29 cellular contexts compared by ENCODE assay signal in the genomic region with DNA sequence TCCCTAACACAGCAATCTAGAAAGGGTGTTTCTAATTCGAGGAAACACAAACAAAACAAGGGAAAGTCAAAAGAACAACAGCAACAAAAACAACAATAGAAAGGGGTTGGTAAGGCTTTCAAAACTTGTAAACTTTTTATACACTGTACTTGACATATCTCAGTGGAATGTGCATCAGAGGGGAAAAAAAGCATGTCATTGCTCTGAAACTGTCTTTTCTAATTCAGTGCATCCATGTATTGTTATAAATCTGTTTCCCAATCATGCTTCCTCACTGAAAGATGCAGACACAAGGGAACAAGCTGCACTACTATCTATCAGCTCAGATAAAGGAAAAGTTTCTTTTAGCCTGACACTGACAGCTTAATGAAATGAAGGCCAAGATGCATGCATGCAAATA. TPM values are rescaled to one million over a fixed set of nuclear protein-coding genes. Genes with fewer than 3 reads are reported as not detected.
DNase-seq lines count a peak whose midpoint lies in the region; ATAC-seq and TF ChIP-seq lines count a peak whose summit lies in the region.
"Had no signal": no experiment of that assay in that cellular context is flagged by ENCODE, and none has a peak within 500 bp of the region (broad histone marks: within the 10 kb centered on the region; RNA-seq: fewer than 3 reads in every experiment).

No MANE protein-coding gene starts in this region.

- no peaks in the 10 kb centered on the region for H3K36me3 ChIP-seq in SK-N-SH (replicated peaks in 1 of 2; ENCODE audit: control insufficient read depth in 1 of 2, insufficient read depth in 2 of 2, low read length in 1 of 2)
- no peaks in the 10 kb centered on the region for H3K36me3 ChIP-seq in neural cell (ENCODE audit: insufficient read depth, low read length)
- no peaks in the 10 kb centered on the region for H3K36me3 ChIP-seq in upper lobe of right lung
- no peaks in the 10 kb centered on the region for H3K36me3 ChIP-seq in upper lobe of left lung
- H3K36me3 ChIP-seq: cardiac muscle cell, neutrophil, prostate gland, thyroid gland had no signal

- H3K27ac ChIP-seq in SK-N-SH (ENCODE audit: low read depth in 2 of 2, low read length in 1 of 2) = no peak overlapping the region
- H3K27ac ChIP-seq in neural cell (ENCODE audit: low read length) = no peak overlapping the region
- H3K27ac ChIP-seq in upper lobe of right lung = no peak overlapping the region
- no peak overlapping the region for H3K27ac ChIP-seq in upper lobe of left lung
- H3K27ac ChIP-seq: A549, cardiac muscle cell, epithelial cell of prostate, neutrophil, prostate gland, thyroid gland, VCaP had no signal

- H3F3A ChIP-seq in SK-N-SH (replicated peaks; ENCODE audit: insufficient read depth) (no peaks in the 10 kb centered on the region), neural cell (ENCODE audit: insufficient read depth, low read length, poor library complexity, severe bottlenecking) (no peaks in the 10 kb centered on the region)

- TF ChIP-seq EP300 in SK-N-SH (IDR thresholded peaks at IDR 0.05; ENCODE audit: borderline replicate concordance in 1 of 2, low read depth in 1 of 2, low read length in 1 of 2) = no peak
- TF ChIP-seq EP300 in neural cell (conservative IDR thresholded peaks at IDR 0.05; ENCODE audit: poor library complexity, severe bottlenecking) = peak; percentile 22
- TF ChIP-seq EP300 in upper lobe of left lung (IDR thresholded peaks at IDR 0.05) = no peak

- H2AFZ ChIP-seq in SK-N-SH (ENCODE audit: low read depth) = no peak overlapping the region
- H2AFZ ChIP-seq in neural cell (ENCODE audit: low read depth, low read length) = no peak overlapping the region

- DNase-seq in AG20443 (ENCODE audit: low spot score) (peak; percentile 11), SK-N-SH (no peak), fibroblast of peridontal ligament (ENCODE audit: extremely low read depth) (peak; percentile 25), SW 1271 (lab: John Stamatoyannopoulos, UW) (no peak), upper lobe of right lung (no peak), upper lobe of left lung (no peak)
- DNase-seq: activated CD4-positive, alpha-beta T cell treated with anti-CD3 and anti-CD28 coated beads for 4 hours; activated CD8-positive, alpha-beta memory T cell treated with anti-CD3 and anti-CD28 coated beads for 24 hours; activated gamma-delta T cell; activated naive CD8-positive, alpha-beta T cell treated with anti-CD3 and anti-CD28 coated beads for 36 hours; activated T-cell treated with anti-CD3 and anti-CD28 coated beads for 4 hours; aorta; GOT3; mammary epithelial cell; NCI-H146; NCI-H446; NCI-H748 treated with DMSO at 0.1 percent for 48 hours; SHP77; stimulated activated CD4-positive, alpha-beta T cell treated with anti-CD3 and anti-CD28 coated beads, Interleukin-4, amount 100 ng/mL, for 24 hours; T-helper 9 cell; thyroid gland had no signal

- intact Hi-C loops in upper lobe of right lung (cut with DNase I) = no loop called here

- H4K20me1 ChIP-seq in SK-N-SH (ENCODE audit: insufficient read depth) (no peaks in the 10 kb centered on the region), neural cell (ENCODE audit: insufficient read depth) (no peaks in the 10 kb centered on the region)

- H3K9me2 ChIP-seq in SK-N-SH = no peaks in the 10 kb centered on the region
- no peaks in the 10 kb centered on the region for H3K9me2 ChIP-seq in neural cell (ENCODE audit: insufficient read depth, low read length)

- TF ChIP-seq CTCF in SK-N-SH (IDR thresholded peaks at IDR 0.05) (no peak), neural cell (IDR thresholded peaks at IDR 0.05; ENCODE audit: poor library complexity, severe bottlenecking) (no peak), upper lobe of right lung (IDR thresholded peaks at IDR 0.05) (no peak), upper lobe of left lung (IDR thresholded peaks at IDR 0.05) (no peak)

- CTCF ChIA-PET in SK-N-SH (lab: Yijun Ruan, JAX) = interaction anchor here (0.6 kb wide), 1 partner anchor 283 kb away, joined by 6 read pairs; no protein-coding TSS in a partner anchor

- POLR2A ChIA-PET in SK-N-SH (lab: Yijun Ruan, JAX) = no interaction called here

- TF ChIP-seq POLR2A in GM18505 (IDR thresholded peaks at IDR 0.05; ENCODE audit: borderline replicate concordance, extremely low read depth, insufficient read depth, insufficient read length) (no peak), upper lobe of left lung (IDR thresholded peaks at IDR 0.05) (no peak)

- H3K9ac ChIP-seq in SK-N-SH = no peak overlapping the region
- H3K9ac ChIP-seq in neural cell (ENCODE audit: low read length) = no peak overlapping the region

- no peak for TF ChIP-seq RAD21 in SK-N-SH (IDR thresholded peaks at IDR 0.05; ENCODE audit: low read length)
- no peak for TF ChIP-seq RAD21 in neural cell (conservative IDR thresholded peaks at IDR 0.05)

- H3K27me3 ChIP-seq in SK-N-SH (ENCODE audit: insufficient read depth) = no peaks in the 10 kb centered on the region
- H3K27me3 ChIP-seq in neural cell (ENCODE audit: insufficient read depth, low read depth, low read length) = no peaks in the 10 kb centered on the region
- H3K27me3 ChIP-seq in upper lobe of right lung = no peaks in the 10 kb centered on the region
- H3K27me3 ChIP-seq in upper lobe of left lung = no peaks in the 10 kb centered on the region
- H3K27me3 ChIP-seq: cardiac muscle cell, neutrophil, thyroid gland had no signal

- H3K79me2 ChIP-seq in SK-N-SH (ENCODE audit: insufficient read depth) = no peaks in the 10 kb centered on the region
- H3K79me2 ChIP-seq in neural cell (replicated peaks; ENCODE audit: insufficient read depth, low read length) = no peaks in the 10 kb centered on the region

- 24% methylated on average over 1 of the region's 1 CpG for WGBS in SK-N-SH (ENCODE audit: low lambda C conversion rate)
- WGBS in upper lobe of left lung, 2 donors = 25 to 36% methylated on average over 1 of the region's 1 CpG

- ATAC-seq in GM18505 (IDR thresholded peaks at IDR 0.05; ENCODE audit: unreplicated experiment) = no peak
- no peak for ATAC-seq in upper lobe of right lung
- ATAC-seq in upper lobe of left lung (ENCODE audit: low FRiP score in 2 of 2) = no peak
- ATAC-seq: A549 had no signal

- H3K4me1 ChIP-seq in SK-N-SH (ENCODE audit: control insufficient read depth in 1 of 2, insufficient read depth in 2 of 2, low read depth in 1 of 2, low read length in 1 of 2) (no peaks in the 10 kb centered on the region; a peak in 1 of 4 replicates), upper lobe of right lung (no peaks in the 10 kb centered on the region), upper lobe of left lung (no peaks in the 10 kb centered on the region)
- H3K4me1 ChIP-seq: A549, prostate gland, thyroid gland had no signal

- H3K4me2 ChIP-seq in SK-N-SH (no peak overlapping the region), neural cell (ENCODE audit: low read length) (no peak overlapping the region)
- H3K4me2 ChIP-seq: A549 had no signal

- H3K9me3 ChIP-seq in SK-N-SH (no peaks in the 10 kb centered on the region), neural cell (ENCODE audit: low read length) (no peaks in the 10 kb centered on the region), upper lobe of right lung (no peaks in the 10 kb centered on the region), upper lobe of left lung (no peaks in the 10 kb centered on the region)
- H3K9me3 ChIP-seq: A549, neutrophil, prostate gland, thyroid gland had no signal

- H3K4me3 ChIP-seq in SK-N-SH (ENCODE audit: low read depth in 2 of 2, low read length in 1 of 2) (no peak overlapping the region), neural cell (ENCODE audit: low read length) (no peak overlapping the region), upper lobe of right lung (no peak overlapping the region), upper lobe of left lung (no peak overlapping the region)
- H3K4me3 ChIP-seq: A549, cardiac muscle cell, prostate gland, thyroid gland had no signal

TF ChIP-seq in SK-N-SH, 30 proteins besides CTCF, POLR2A, EP300 and RAD21 (continues in another document):
- TF ChIP-seq TAF1 (IDR thresholded peaks at IDR 0.05; ENCODE audit: borderline replicate concordance, low read depth, low read length) (no peak), RCOR1 (IDR thresholded peaks at IDR 0.05; ENCODE audit: low read length) (no peak), POLR2AphosphoS5 (IDR thresholded peaks at IDR 0.05; ENCODE audit: low read depth, low read length) (no peak)
- TF ChIP-seq, protein P1, sequence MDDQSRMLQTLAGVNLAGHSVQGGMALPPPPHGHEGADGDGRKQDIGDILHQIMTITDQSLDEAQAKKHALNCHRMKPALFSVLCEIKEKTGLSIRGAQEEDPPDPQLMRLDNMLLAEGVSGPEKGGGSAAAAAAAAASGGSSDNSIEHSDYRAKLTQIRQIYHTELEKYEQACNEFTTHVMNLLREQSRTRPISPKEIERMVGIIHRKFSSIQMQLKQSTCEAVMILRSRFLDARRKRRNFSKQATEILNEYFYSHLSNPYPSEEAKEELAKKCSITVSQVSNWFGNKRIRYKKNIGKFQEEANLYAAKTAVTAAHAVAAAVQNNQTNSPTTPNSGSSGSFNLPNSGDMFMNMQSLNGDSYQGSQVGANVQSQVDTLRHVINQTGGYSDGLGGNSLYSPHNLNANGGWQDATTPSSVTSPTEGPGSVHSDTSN (IDR thresholded peaks at IDR 0.05) = 0 out of 2 replicates have a peak, but pooled peaks have one; percentile 10

TF ChIP-seq in neural cell, 6 proteins besides CTCF, POLR2A, EP300 and RAD21 (continues in another document):
- no peak for TF ChIP-seq MXI1 (conservative IDR thresholded peaks at IDR 0.05; ENCODE audit: poor library complexity, severe bottlenecking)
- no peak for TF ChIP-seq SMC3 (conservative IDR thresholded peaks at IDR 0.05; ENCODE audit: poor library complexity)
- TF ChIP-seq EZH2 (IDR thresholded peaks at IDR 0.05; ENCODE audit: borderline replicate concordance, insufficient read depth, low read length, poor library complexity, severe bottlenecking) = no peak

RNA-seq across cellular contexts. Expression of gene PCDH18, which starts 44.1 kb away (rescaled TPM):
- polyA plus RNA-seq in SK-N-SH (2012; rRNA removed) (25.0 and 37.5 TPM in 2 replicates), neural cell (0.09 and 0.80 TPM in 2 replicates)
- 26.5 and 30.9 TPM in 2 replicates for polyA plus RNA-seq in SK-N-SH (2012; cell fraction: cytosol; rRNA removed)
- 29.4 and 37.0 TPM in 2 replicates for polyA plus RNA-seq in SK-N-SH (2012; cell fraction: nucleus; rRNA removed)
- 1.7 and 1.9 TPM in 2 replicates for polyA minus RNA-seq in neural cell
- total RNA-seq in upper lobe of right lung (6.9 TPM), upper lobe of left lung (10 to 100 TPM in 1 of 6 donors, 1 to 10 TPM in 5; 3.9 to 12.1 (median 4.5) TPM)

Comparison
In these comparisons a context has a peak if more than half of its experiments do, and no peak if none do; other contexts are left out.
1. DNase-seq: peak in AG20443 (single experiment) and fibroblast of peridontal ligament (single experiment); none in SK-N-SH (single experiment), SW 1271 (0 of 2), upper lobe of right lung (single experiment) and upper lobe of left lung (0 of 2).